Comparison of ENCODE assay signal across 10 cellular contexts in the genomic region with DNA sequence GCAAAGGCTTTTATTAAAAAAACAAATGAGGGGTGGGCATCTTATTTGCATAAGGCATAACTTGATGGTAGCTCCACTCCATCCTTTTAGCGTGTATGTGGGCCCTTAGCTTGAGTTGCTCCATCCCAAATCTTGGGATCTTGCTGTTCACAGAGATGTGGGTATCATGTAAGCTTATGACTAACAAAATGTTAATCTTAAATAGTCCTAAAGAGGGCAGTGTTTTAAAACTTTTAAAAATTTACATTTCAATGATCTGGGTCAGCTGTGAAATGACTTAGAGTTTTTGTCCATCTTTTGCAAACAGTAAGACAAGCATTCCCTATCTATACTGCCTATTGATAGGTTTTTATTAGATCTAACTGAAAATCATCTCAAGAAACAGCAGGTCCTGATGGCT.
DNase-seq lines count a peak whose midpoint lies in the region; ATAC-seq, FAIRE-seq and TF ChIP-seq lines count a peak whose summit lies in the region.
"Had no signal": no experiment of that assay in that cellular context is flagged by ENCODE, and none has a peak within 500 bp of the region (broad histone marks: within the 10 kb centered on the region; RNA-seq: fewer than 3 reads in every experiment).

No MANE protein-coding gene starts in this region.

- H3K9me3 ChIP-seq in CD8-positive, alpha-beta T cell (ENCODE audit: low read length) = no peaks in the 10 kb centered on the region
- H3K9me3 ChIP-seq in OCI-LY1 (ENCODE audit: low read length) (no peaks in the 10 kb centered on the region), Peyer's patch (no peaks in the 10 kb centered on the region), testis (no peaks in the 10 kb centered on the region)

- intact Hi-C loops in CD8-positive, alpha-beta T cell (cut with DNase I, micrococcal nuclease) = loop anchor here (2.0 to 5.0 kb wide), 2 partner anchors 432 to 434 kb away; no protein-coding TSS in a partner anchor
- intact Hi-C loops in testis (cut with DNase I; ENCODE audit: low total_unique reads) = no loop called here

- H3K4me3 Mint-ChIP-seq in CD8-positive, alpha-beta T cell = no peak overlapping the region
- H3K4me3 Mint-ChIP-seq: activated T-cell treated with anti-CD3 and anti-CD28 coated beads, Interleukin-2, amount 50 U/mL, for 4 hours had no signal

- H3K27me3 Mint-ChIP-seq in CD8-positive, alpha-beta T cell (ENCODE audit: low read depth) = no peaks in the 10 kb centered on the region

- POLR2A ChIA-PET in CD8-positive, alpha-beta T cell (lab: Charles Lee) = interaction anchor here (0.6 kb wide), 1 partner anchor 107 kb away, joined by 3 read pairs; no protein-coding TSS in a partner anchor

- TF ChIP-seq CTCF in CD8-positive, alpha-beta T cell (IDR thresholded peaks at IDR 0.05) = peak; percentile 20
- TF ChIP-seq CTCF in OCI-LY1 (IDR thresholded peaks at IDR 0.05; ENCODE audit: low read length) (peak; percentile 26; the same call in 1 of the 2 replicates), Peyer's patch (IDR thresholded peaks at IDR 0.05) (no peak), testis (IDR thresholded peaks at IDR 0.05) (no peak)

- ATAC-seq in CD8-positive, alpha-beta T cell = no peak
- ATAC-seq in GM21526 (IDR thresholded peaks at IDR 0.05; ENCODE audit: low FRiP score, unreplicated experiment) = no peak

- CTCF ChIA-PET in CD8-positive, alpha-beta T cell (lab: Charles Lee) = interaction anchor here (0.7 to 2.1 kb wide), 2 partner anchors 14 to 1212 kb away, joined by 3 to 8 read pairs; no protein-coding TSS in a partner anchor

- no peaks in the 10 kb centered on the region for H3K36me3 ChIP-seq in CD8-positive, alpha-beta T cell (ENCODE audit: insufficient read depth, low read length)
- H3K36me3 ChIP-seq in OCI-LY1 (ENCODE audit: insufficient read depth, low read length) (no peaks in the 10 kb centered on the region), Peyer's patch (no peaks in the 10 kb centered on the region), testis (ENCODE audit: low read depth, missing control alignments) (no peaks in the 10 kb centered on the region)

- no peaks in the 10 kb centered on the region for H3K36me3 Mint-ChIP-seq in CD8-positive, alpha-beta T cell

- no peak overlapping the region for H3K4me2 ChIP-seq in OCI-LY1 (ENCODE audit: low read length)

- H3K4me1 Mint-ChIP-seq in CD8-positive, alpha-beta T cell (ENCODE audit: low read depth) = no peaks in the 10 kb centered on the region

- no peaks in the 10 kb centered on the region for H3K4me1 ChIP-seq in CD8-positive, alpha-beta T cell (ENCODE audit: insufficient read depth, low read length)
- H3K4me1 ChIP-seq in OCI-LY1 (ENCODE audit: insufficient read depth, low read length, severe bottlenecking) (no peaks in the 10 kb centered on the region), Peyer's patch (no peaks in the 10 kb centered on the region), testis (no peaks in the 10 kb centered on the region)

- no peaks in the 10 kb centered on the region for H3K79me2 ChIP-seq in OCI-LY1 (ENCODE audit: insufficient read depth, low read length)

- no peak overlapping the region for H3K4me3 ChIP-seq in CD8-positive, alpha-beta T cell (ENCODE audit: low read depth, low read length)
- H3K4me3 ChIP-seq in OCI-LY1 (ENCODE audit: low read depth, low read length, poor library complexity, severe bottlenecking) (no peak overlapping the region), Peyer's patch (no peak overlapping the region), testis (no peak overlapping the region)

- H4K20me1 ChIP-seq in OCI-LY1 (ENCODE audit: insufficient read depth, low read length) = no peaks in the 10 kb centered on the region

- H3K27me3 ChIP-seq in CD8-positive, alpha-beta T cell (ENCODE audit: insufficient read depth, low read length) = no peaks in the 10 kb centered on the region
- H3K27me3 ChIP-seq in OCI-LY1 (ENCODE audit: insufficient read depth, low read length) (no peaks in the 10 kb centered on the region), Peyer's patch (no peaks in the 10 kb centered on the region), testis (no peaks in the 10 kb centered on the region)

- H3K9me3 Mint-ChIP-seq in CD8-positive, alpha-beta T cell = no peaks in the 10 kb centered on the region
- H3K9me3 Mint-ChIP-seq: activated T-cell treated with anti-CD3 and anti-CD28 coated beads, Interleukin-2, amount 50 U/mL, for 4 hours had no signal

- no peaks in the 10 kb centered on the region for H3K9me2 ChIP-seq in OCI-LY1 (ENCODE audit: low read depth, low read length)

- H2AFZ ChIP-seq in OCI-LY1 (ENCODE audit: low read length) = no peak overlapping the region

- FAIRE-seq in H54 (lab: Jason Lieb, UNC) = peak; percentile 15

- H3K27ac Mint-ChIP-seq in CD8-positive, alpha-beta T cell = no peak overlapping the region

- no peak for TF ChIP-seq POLR2A in H54 (IDR thresholded peaks at IDR 0.05; ENCODE audit: low read depth, low read length)
- TF ChIP-seq POLR2A in Peyer's patch (IDR thresholded peaks at IDR 0.05) = no peak
- no peak for TF ChIP-seq POLR2A in testis (IDR thresholded peaks at IDR 0.05)

- DNase-seq in CD8-positive, alpha-beta T cell = no peak
- no peak for DNase-seq in H54 (ENCODE audit: insufficient read length, low spot score)
- peak; percentile 8 for DNase-seq in hepatic stellate cell (ENCODE audit: low spot score)
- no peak for DNase-seq in activated T-cell treated with anti-CD3 and anti-CD28 coated beads, Interleukin-2, amount 50 U/mL, for 1 hour
- no peak for DNase-seq in Peyer's patch
- no peak for DNase-seq in testis
- DNase-seq: activated T-cell treated with anti-CD3 and anti-CD28 coated beads, Interleukin-2, amount 50 U/mL, for 4 hours; NCI-H187 treated with DMSO at 0.1 percent for 48 hours had no signal

- 65 to 77% methylated on average over 1 of the region's 1 CpG for WGBS in testis, 2 donors

- H3K9ac ChIP-seq in OCI-LY1 (ENCODE audit: low read length) = no peak overlapping the region

- no peaks in the 10 kb centered on the region for H3F3A ChIP-seq in OCI-LY1 (ENCODE audit: insufficient read depth, low read length)

- H3K27ac ChIP-seq in CD8-positive, alpha-beta T cell (ENCODE audit: low read depth, low read length) = no peak overlapping the region
- H3K27ac ChIP-seq in OCI-LY1 (ENCODE audit: low read depth, low read length, poor library complexity, severe bottlenecking) (no peak overlapping the region), Peyer's patch (no peak overlapping the region), testis (no peak overlapping the region)

Comparison
In these comparisons a context has a peak if more than half of its experiments do, and no peak if none do; other contexts are left out.
1. CTCF ChIP-seq: peak in CD8-positive, alpha-beta T cell (single experiment) and OCI-LY1 (single experiment); none in Peyer's patch (0 of 6) and testis (0 of 3).